ENCODE assay signal across 9 cellular contexts in the genomic region with DNA sequence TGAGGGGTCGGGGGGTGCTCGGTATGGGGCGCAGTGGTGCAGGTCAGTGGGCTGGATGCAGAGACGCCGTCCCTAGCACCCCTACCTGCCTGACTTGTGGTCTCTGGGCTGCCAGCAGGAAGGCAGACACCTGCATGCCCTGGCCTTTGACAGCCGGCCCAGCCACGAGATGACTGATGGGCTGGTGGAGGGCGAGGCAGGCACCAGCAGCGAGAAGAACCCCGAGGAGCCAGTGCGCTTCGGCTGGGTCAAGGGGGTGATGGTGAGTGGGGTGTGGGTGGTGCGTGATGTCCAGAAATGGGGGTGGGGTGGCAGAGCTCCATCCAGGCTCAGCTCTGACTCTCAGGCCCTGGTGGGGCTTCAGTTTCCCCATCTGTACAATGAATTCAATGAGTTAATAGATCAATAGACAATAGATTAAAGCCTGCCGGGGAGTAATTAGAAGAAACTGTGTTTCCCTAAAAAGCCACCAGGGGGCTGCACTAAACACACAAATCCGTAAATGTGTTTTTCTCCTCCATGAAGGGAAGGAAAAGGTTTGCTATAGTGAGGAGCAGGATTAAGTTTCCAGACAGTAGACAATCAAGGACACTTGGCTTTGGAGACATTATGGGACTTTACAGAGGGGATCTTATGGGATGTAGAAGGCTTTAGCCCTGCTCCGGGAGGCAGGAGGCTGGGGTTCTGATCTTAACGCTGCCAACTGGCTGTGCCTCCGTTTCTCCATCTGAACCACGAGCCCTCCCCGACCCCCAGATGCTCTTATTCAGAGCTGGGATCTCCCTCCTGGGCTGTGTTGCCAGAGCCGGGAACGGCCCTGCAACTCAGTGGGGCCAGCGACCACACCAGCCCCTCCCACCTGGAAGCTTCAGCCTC. TPM values are rescaled to one million over a fixed set of nuclear protein-coding genes. Genes with fewer than 3 reads are reported as not detected.
A peak's percentile ranks its signal among the peaks of the same experiment; 100 is the strongest.
DNase-seq lines count a peak whose midpoint lies in the region; ATAC-seq and TF ChIP-seq lines count a peak whose summit lies in the region.
"Had no signal": no experiment of that assay in that cellular context is flagged by ENCODE, and none has a peak within 500 bp of the region (broad histone marks: within the 10 kb centered on the region; RNA-seq: fewer than 3 reads in every experiment).

No MANE protein-coding gene starts in this region.

- peak; percentile 84 for TF ChIP-seq CTCF in CD4-positive, alpha-beta T cell (IDR thresholded peaks at IDR 0.05)
- TF ChIP-seq CTCF in retinal pigment epithelial cell (conservative IDR thresholded peaks at IDR 0.05; ENCODE audit: low read depth, low read length), result peak; percentile 72

- no peaks in the 10 kb centered on the region for H3K27me3 Mint-ChIP-seq in CD4-positive, alpha-beta T cell

- peak in 6 of 10 experiments; percentile 7 to 29 (median 20) for DNase-seq in CD4-positive, alpha-beta T cell
- DNase-seq in H4 (ENCODE audit: low spot score) (peak; percentile 49), NCI-H774 (lab: John Stamatoyannopoulos, UW) (peak; percentile 28), left cardiac atrium (no peak), retinal pigment epithelial cell (ENCODE audit: low read depth) (peak; percentile 16)
- peak in 1 of 2 donors; percentile 63 for DNase-seq in activated naive CD4-positive, alpha-beta T cell treated with anti-CD3 and anti-CD28 coated beads, Interleukin-2, amount 50 U/mL, for 72 hours (ENCODE audit: low spot score in 2 of 2)

- no peak overlapping the region for H3K4me3 ChIP-seq in retinal pigment epithelial cell (ENCODE audit: low read length)

- H3K36me3 Mint-ChIP-seq in CD4-positive, alpha-beta T cell (ENCODE audit: low read depth), result no peaks in the 10 kb centered on the region
- no peaks in the 10 kb centered on the region for H3K36me3 Mint-ChIP-seq in activated naive CD4-positive, alpha-beta T cell treated with anti-CD3 and anti-CD28 coated beads, Interleukin-2, amount 50 U/mL, for 72 hours

- H3K4me1 Mint-ChIP-seq in CD4-positive, alpha-beta T cell (ENCODE audit: low read depth), result peaks cover 13% of the 10 kb centered on the region

- H3K27me3 ChIP-seq in CD4-positive, alpha-beta T cell (ENCODE audit: control insufficient read depth, insufficient read depth, low read length), result no peaks in the 10 kb centered on the region

- H3K27ac ChIP-seq in CD4-positive, alpha-beta T cell (ENCODE audit: low read depth, low read length), result no peak overlapping the region

- H3K27ac Mint-ChIP-seq in CD4-positive, alpha-beta T cell, result no peak overlapping the region
- peak overlapping the region; percentile 3 to 68 for H3K27ac Mint-ChIP-seq in activated naive CD4-positive, alpha-beta T cell treated with anti-CD3 and anti-CD28 coated beads, Interleukin-2, amount 50 U/mL, for 72 hours

- H3K9me3 Mint-ChIP-seq in CD4-positive, alpha-beta T cell, result no peaks in the 10 kb centered on the region
- no peaks in the 10 kb centered on the region for H3K9me3 Mint-ChIP-seq in activated naive CD4-positive, alpha-beta T cell treated with anti-CD3 and anti-CD28 coated beads, Interleukin-2, amount 50 U/mL, for 72 hours

- no peak overlapping the region for H3K4me3 Mint-ChIP-seq in CD4-positive, alpha-beta T cell

- POLR2A ChIA-PET in CD4-positive, alpha-beta T cell (lab: Charles Lee), result interaction anchor here (0.7 kb wide), 1 partner anchor 64 kb away, joined by 3 read pairs; a partner anchor contains a TSS

- H3K9me3 ChIP-seq in CD4-positive, alpha-beta T cell (ENCODE audit: control insufficient read depth, low read length), result no peaks in the 10 kb centered on the region

- ATAC-seq in CD4-positive, alpha-beta T cell (ENCODE audit: poor library complexity), result peak; percentile 56
- ATAC-seq in activated naive CD4-positive, alpha-beta T cell treated with anti-CD3 and anti-CD28 coated beads, Interleukin-2, amount 50 U/mL, for 72 hours, result no peak
- ATAC-seq in left cardiac atrium, result peak; percentile 10 to 53
- ATAC-seq in GM21390 (IDR thresholded peaks at IDR 0.05; ENCODE audit: unreplicated experiment), result no peak
- no peak for ATAC-seq in GM18861 (IDR thresholded peaks at IDR 0.05; ENCODE audit: unreplicated experiment)

- CTCF ChIA-PET in CD4-positive, alpha-beta T cell (lab: Charles Lee), result interaction anchor here (1.0 kb wide), 1 partner anchor 66 kb away, joined by 3 read pairs; no protein-coding TSS in a partner anchor

- intact Hi-C loops in CD4-positive, alpha-beta T cell (cut with DNase I, micrococcal nuclease), result loop anchor here (1.0 to 10.0 kb wide), 5 partner anchors 65 to 300 kb away; a partner anchor contains a TSS
- intact Hi-C loops in left cardiac atrium (cut with DNase I), result loop anchor here (5.0 to 10.0 kb wide), 5 partner anchors 85 to 558 kb away; no protein-coding TSS in a partner anchor

RNA-seq across cellular contexts. Expression of a gene that starts 2.2 kb away (rescaled TPM):
- total RNA-seq in CD4-positive, alpha-beta T cell, result not detected
- total RNA-seq in H4 (2014; rRNA removed; shearing (Covaris generic)), result not detected in 2 replicates
- not detected for total RNA-seq in activated naive CD4-positive, alpha-beta T cell treated with anti-CD3 and anti-CD28 coated beads, Interleukin-2, amount 50 U/mL, for 72 hours
- not detected for total RNA-seq in left cardiac atrium
- total RNA-seq: T-helper 1 cell treated with Interleukin-12 subunit alpha and Interleukin-12 subunit beta and Interleukin-4 antibody, amounts not matched to agents 30 ng/mL and 1 ng/mL, for 36 hours had no signal

Comparison
In these comparisons a context has a peak if more than half of its experiments do, and no peak if none do; other contexts are left out.
1. ATAC-seq: peak in CD4-positive, alpha-beta T cell (single experiment) and left cardiac atrium (2 of 2); none in activated naive CD4-positive, alpha-beta T cell treated with anti-CD3 and anti-CD28 coated beads, Interleukin-2, amount 50 U/mL, for 72 hours (0 of 2), GM21390 (single experiment) and GM18861 (single experiment).